ENCODE assay signal across 1 cellular context in genomic region chr7:92854501-92855238, GRCh38.
TF ChIP-seq lines count a peak whose summit lies in the region.

No MANE protein-coding gene starts in this region.

TF ChIP-seq in GM12878, 131 proteins besides CTCF, POLR2A, EP300 and RAD21 (continued from another document):
- TF ChIP-seq TCF3 (IDR thresholded peaks at IDR 0.05; ENCODE audit: borderline replicate concordance, insufficient read depth, low read depth, low read length) (0 out of 2 replicates have a peak, but pooled peaks have one; percentile 43), ZNF207 (IDR thresholded peaks at IDR 0.05; ENCODE audit: borderline replicate concordance) (no peak), HCFC1 (IDR thresholded peaks at IDR 0.05; ENCODE audit: low read length) (no peak), MTA2 (IDR thresholded peaks at IDR 0.05; ENCODE audit: low read depth) (0 out of 2 replicates have a peak, but pooled peaks have one; percentile 23), ZBED1 (IDR thresholded peaks at IDR 0.05; ENCODE audit: borderline replicate concordance) (peak; percentile 67; the same call in 1 of the 2 replicates)
